ENCODE assay signal across 9 cellular contexts in the genomic region with DNA sequence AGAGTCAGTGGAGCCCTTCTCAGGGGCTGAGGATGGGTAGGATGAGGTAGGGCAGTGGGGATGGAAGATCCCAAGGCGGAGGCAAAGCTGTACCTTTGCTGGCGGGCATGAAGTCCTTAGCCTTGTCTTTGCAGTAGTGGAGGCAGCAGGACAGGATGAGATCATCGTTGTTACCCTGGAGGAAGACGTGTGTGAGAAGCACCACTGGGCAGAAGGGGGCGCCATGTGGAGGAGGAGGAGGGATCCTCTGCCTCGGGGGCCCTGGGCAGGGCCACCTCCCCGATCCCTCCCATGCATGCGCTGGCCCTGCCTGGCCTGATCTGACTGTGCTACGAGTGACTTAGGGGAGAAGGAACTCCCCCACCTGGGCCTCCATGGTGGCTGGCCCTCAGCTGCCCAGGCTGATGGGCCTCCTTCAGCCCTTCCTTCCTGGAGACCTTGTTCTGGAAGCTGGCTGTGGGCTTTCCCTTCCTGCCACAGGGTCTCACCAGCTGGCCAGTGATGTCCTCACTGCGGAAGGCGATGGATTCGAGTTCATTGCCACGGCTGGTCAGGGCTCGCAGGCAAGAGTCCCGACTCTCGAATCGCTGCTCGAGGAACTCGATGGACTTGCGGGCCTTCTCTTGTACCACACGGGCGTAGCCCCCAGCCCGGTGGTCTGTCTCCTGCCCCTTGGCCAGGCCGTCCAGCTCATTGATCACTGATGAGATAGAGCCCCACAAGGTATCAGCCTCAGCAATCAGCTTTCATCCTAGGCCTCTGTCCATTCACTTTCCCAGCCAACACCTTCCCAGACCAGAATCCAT. TPM values are rescaled to one million over a fixed set of nuclear protein-coding genes. Genes with fewer than 3 reads are reported as not detected.
DNase-seq lines count a peak whose midpoint lies in the region; ATAC-seq, FAIRE-seq and TF ChIP-seq lines count a peak whose summit lies in the region.
"Had no signal": no experiment of that assay in that cellular context is flagged by ENCODE, and none has a peak within 500 bp of the region (broad histone marks: within the 10 kb centered on the region; RNA-seq: fewer than 3 reads in every experiment).

No MANE protein-coding gene starts in this region.

- no peak overlapping the region for H3K4me3 Mint-ChIP-seq in activated CD8-positive, alpha-beta T cell treated with anti-CD3 and anti-CD28 coated beads for 36 hours

- H3K27ac Mint-ChIP-seq in activated CD8-positive, alpha-beta T cell treated with anti-CD3 and anti-CD28 coated beads for 36 hours, result peak overlapping the region; percentile 41

- H3K4me1 Mint-ChIP-seq in activated CD8-positive, alpha-beta T cell treated with anti-CD3 and anti-CD28 coated beads for 36 hours (ENCODE audit: low read depth), result peaks cover 38% of the 10 kb centered on the region

- H3K27ac ChIP-seq in BLaER1 treated with 17β-estradiol and CSF1 and Interleukin-3, amounts not matched to agents 10 nM and 100 nM, result peak overlapping the region in 10 of 11 experiments; percentile 2 to 83 (median 70); a peak in 17 of 22 replicates

- POLR2A ChIA-PET in activated CD8-positive, alpha-beta T cell treated with anti-CD3 and anti-CD28 coated beads for 36 hours (lab: Charles Lee), result interaction anchor here (0.6 to 1.4 kb wide), 6 partner anchors 8 to 201 kb away, joined by 3 to 4 read pairs (median 4); no protein-coding TSS in a partner anchor

- peaks cover 12 to 58% (median 36%) of the 10 kb centered on the region in 11 experiments; a peak in 19 of 22 replicates for H3K36me3 ChIP-seq in BLaER1 treated with 17β-estradiol and CSF1 and Interleukin-3, amounts not matched to agents 10 nM and 100 nM
- peaks cover 32% of the 10 kb centered on the region for H3K36me3 ChIP-seq in skeletal muscle satellite cell (ENCODE audit: insufficient read depth, low read length)

- FAIRE-seq in HTR-8/SVneo (lab: Jason Lieb, UNC), result peak; percentile 83

- H4K20me1 ChIP-seq in BLaER1 treated with 17β-estradiol and CSF1 and Interleukin-3, amounts not matched to agents 10 nM and 100 nM, result peaks cover 0 to 59% (median 11%) of the 10 kb centered on the region in 11 experiments; a peak in 8 of 22 replicates

- peak overlapping the region in 4 of 10 experiments; percentile 1 to 42 (median 12); a peak in 4 of 20 replicates for H3K4me3 ChIP-seq in BLaER1 treated with 17β-estradiol and CSF1 and Interleukin-3, amounts not matched to agents 10 nM and 100 nM
- H3K4me3 ChIP-seq in fibroblast of villous mesenchyme (ENCODE audit: low read depth, low read length) (no peak overlapping the region), skeletal muscle satellite cell (ENCODE audit: low read length) (no peak overlapping the region)

- peak; percentile 71 for TF ChIP-seq CTCF in activated CD8-positive, alpha-beta T cell treated with anti-CD3 and anti-CD28 coated beads for 36 hours (IDR thresholded peaks at IDR 0.05)
- peak; percentile 44 for TF ChIP-seq CTCF in fibroblast of villous mesenchyme (IDR thresholded peaks at IDR 0.05; ENCODE audit: insufficient read depth, low read depth, low read length)

- no peaks in the 10 kb centered on the region for H3K27me3 Mint-ChIP-seq in activated CD8-positive, alpha-beta T cell treated with anti-CD3 and anti-CD28 coated beads for 36 hours

- H3K4me2 ChIP-seq in BLaER1 treated with 17β-estradiol and CSF1 and Interleukin-3, amounts not matched to agents 10 nM and 100 nM, result peak overlapping the region; percentile 74 to 100 (median 94)
- no peak overlapping the region for H3K4me2 ChIP-seq in skeletal muscle satellite cell (ENCODE audit: low read length)

- peaks cover 0 to 17% (median 10%) of the 10 kb centered on the region in 11 experiments; a peak in 15 of 22 replicates for H3K27me3 ChIP-seq in BLaER1 treated with 17β-estradiol and CSF1 and Interleukin-3, amounts not matched to agents 10 nM and 100 nM
- H3K27me3 ChIP-seq in skeletal muscle satellite cell (ENCODE audit: control insufficient read depth, insufficient read depth, low read length), result no peaks in the 10 kb centered on the region

- peaks cover 75% of the 10 kb centered on the region for H3K36me3 Mint-ChIP-seq in activated CD8-positive, alpha-beta T cell treated with anti-CD3 and anti-CD28 coated beads for 36 hours (ENCODE audit: low read depth)

- CTCF ChIA-PET in activated CD8-positive, alpha-beta T cell treated with anti-CD3 and anti-CD28 coated beads for 36 hours (lab: Charles Lee), result interaction anchor here (0.8 to 10.3 kb wide), 9 partner anchors 9 to 180 kb away, joined by 3 to 121 read pairs (median 3); a partner anchor contains a TSS

- peak; percentile 77 for ATAC-seq in activated CD8-positive, alpha-beta T cell treated with anti-CD3 and anti-CD28 coated beads for 36 hours

- intact Hi-C loops in activated CD8-positive, alpha-beta T cell treated with anti-CD3 and anti-CD28 coated beads for 36 hours (cut with micrococcal nuclease), result no loop called here

- H3K4me1 ChIP-seq in BLaER1 treated with 17β-estradiol and CSF1 and Interleukin-3, amounts not matched to agents 10 nM and 100 nM, result peaks cover 75 to 100% (median 100%) of the 10 kb centered on the region in 10 experiments
- peaks cover 54% of the 10 kb centered on the region for H3K4me1 ChIP-seq in skeletal muscle satellite cell (ENCODE audit: control insufficient read depth, insufficient read depth, low read length)

- no peaks in the 10 kb centered on the region for H3K9me3 ChIP-seq in BLaER1 treated with 17β-estradiol and CSF1 and Interleukin-3, amounts not matched to agents 10 nM and 100 nM (replicated peaks in 1 of 11)
- H3K9me3 ChIP-seq in skeletal muscle satellite cell (replicated peaks; ENCODE audit: low read length), result no peaks in the 10 kb centered on the region

- no peaks in the 10 kb centered on the region for H3K9me3 Mint-ChIP-seq in activated CD8-positive, alpha-beta T cell treated with anti-CD3 and anti-CD28 coated beads for 36 hours

- DNase-seq in HTR-8/SVneo (ENCODE audit: insufficient read length, low spot score) (no peak), fibroblast of villous mesenchyme (ENCODE audit: low read depth) (peak; percentile 83), superior temporal gyrus (ENCODE audit: extremely low spot score) (no peak), AG08395 (ENCODE audit: low spot score) (no peak), retina (no peak)
- peak; percentile 89 for DNase-seq in activated CD8-positive, alpha-beta T cell treated with anti-CD3 and anti-CD28 coated beads for 36 hours
- DNase-seq: left cardiac atrium had no signal

- peak overlapping the region in 8 of 11 experiments; percentile 28 to 76 (median 62); a peak in 15 of 22 replicates for H3K9ac ChIP-seq in BLaER1 treated with 17β-estradiol and CSF1 and Interleukin-3, amounts not matched to agents 10 nM and 100 nM
- H3K9ac ChIP-seq in skeletal muscle satellite cell (ENCODE audit: low read depth, low read length), result peak overlapping the region; percentile 4

RNA-seq across cellular contexts. Expression of a gene that starts 10.3 kb away (rescaled TPM):
- 10 to 100 TPM; 35.1 TPM for total RNA-seq in activated CD8-positive, alpha-beta T cell treated with anti-CD3 and anti-CD28 coated beads for 36 hours
- 81.6 and 102 TPM in 2 replicates for total RNA-seq in fibroblast of villous mesenchyme
- 16.2 and 29.9 TPM in 2 replicates for total RNA-seq in skeletal muscle satellite cell (2012; rRNA removed)

RNA-seq across cellular contexts. Expression of a gene that starts 23.4 kb away (rescaled TPM):
- total RNA-seq in activated CD8-positive, alpha-beta T cell treated with anti-CD3 and anti-CD28 coated beads for 36 hours, result 10 to 100 TPM; 28.0 to 28.5 TPM
- total RNA-seq in fibroblast of villous mesenchyme, result 48.4 and 61.8 TPM in 2 replicates
- total RNA-seq in skeletal muscle satellite cell (2012; rRNA removed), result 57.8 and 60.9 TPM in 2 replicates

RNA-seq across cellular contexts. Expression of a gene that starts 35.2 kb away (rescaled TPM):
- total RNA-seq in activated CD8-positive, alpha-beta T cell treated with anti-CD3 and anti-CD28 coated beads for 36 hours, result 10 to 100 TPM; 27.8 to 32.5 TPM
- 45.1 and 58.7 TPM in 2 replicates for total RNA-seq in fibroblast of villous mesenchyme
- total RNA-seq in skeletal muscle satellite cell (2012; rRNA removed), result 22.9 and 30.4 TPM in 2 replicates

RNA-seq across cellular contexts. Expression of a gene that starts 40.0 kb away (rescaled TPM):
- total RNA-seq in activated CD8-positive, alpha-beta T cell treated with anti-CD3 and anti-CD28 coated beads for 36 hours, result under 1 TPM; 0.27 to 0.49 TPM
- total RNA-seq in fibroblast of villous mesenchyme, result 0.43 TPM in 1 of 2 replicates, not detected in the other
- total RNA-seq in skeletal muscle satellite cell (2012; rRNA removed), result 1.3 and 1.7 TPM in 2 replicates

Comparison
In these comparisons a context has a peak if more than half of its experiments do, and no peak if none do; other contexts are left out.
1. DNase-seq: peak in activated CD8-positive, alpha-beta T cell treated with anti-CD3 and anti-CD28 coated beads for 36 hours (single experiment) and fibroblast of villous mesenchyme (single experiment); none in HTR-8/SVneo (single experiment), superior temporal gyrus (single experiment), AG08395 (single experiment) and retina (single experiment).